ENCODE assay signal across 25 cellular contexts in genomic region chr4:137427411-137427810, GRCh38.
"Had no signal": no experiment of that assay in that cellular context is flagged by ENCODE, and none has a peak within 500 bp of the region (broad histone marks: within the 10 kb centered on the region; RNA-seq: fewer than 3 reads in every experiment).

No MANE protein-coding gene starts in this region.

- DNase-seq: activated CD4-positive, alpha-beta T cell treated with anti-CD3 and anti-CD28 coated beads, Interleukin-2, amount 10 ng/mL, durations not matched to agents 24 days and 14 days; activated CD4-positive, alpha-beta T cell treated with anti-CD3 and anti-CD28 coated beads, Interleukin-2, amount 50 U/mL, for 4 hours; activated CD8-positive, alpha-beta T cell treated with anti-CD3 and anti-CD28 coated beads for 36 hours; activated effector memory CD4-positive, alpha-beta T cell treated with anti-CD3 and anti-CD28 coated beads, Interleukin-2, amount 50 U/mL, for 16 hours; activated naive CD4-positive, alpha-beta T cell; activated naive CD4-positive, alpha-beta T cell treated with anti-CD3 and anti-CD28 coated beads, Interleukin-2, amount 50 U/mL, for 16 hours; activated naive CD8-positive, alpha-beta T cell treated with anti-CD3 and anti-CD28 coated beads for 36 hours; activated T-cell treated with anti-CD3 and anti-CD28 coated beads, Interleukin-2, amount 50 U/mL, for 1 hour; activated T-cell treated with anti-CD3 and anti-CD28 coated beads, Interleukin-2, amount 50 U/mL, for 72 hours; amniotic stem cell; aorta; Kasumi-1; KG1; MG63; NCI-H1048; NCI-H1105 treated with DMSO at 0.1 percent for 48 hours; NCI-H1436 treated with DMSO at 0.1 percent for 48 hours; NCI-H1694 treated with DMSO at 0.1 percent for 48 hours; NCI-H2029; NCI-H345; NCI-H524 treated with DMSO at 0.1 percent for 48 hours; SHP77 treated with DMSO at 0.1 percent for 48 hours; SK-N-SH had no signal

- H3K4me2 ChIP-seq: SK-N-SH had no signal

- H3K27me3 ChIP-seq: cardiac muscle cell, MG63, SJSA1 had no signal

- H3K4me3 ChIP-seq: cardiac muscle cell, MG63, SJSA1 had no signal

- H3K36me3 ChIP-seq: cardiac muscle cell, MG63, SJSA1 had no signal

- H3K9ac ChIP-seq: SK-N-SH had no signal

- H3K9me2 ChIP-seq: SK-N-SH had no signal

- H3K9me3 ChIP-seq: MG63, SJSA1, SK-N-SH had no signal

- H3K27ac ChIP-seq: cardiac muscle cell, SJSA1 had no signal

- H3K4me1 ChIP-seq: SJSA1 had no signal
